In the genomic region with DNA sequence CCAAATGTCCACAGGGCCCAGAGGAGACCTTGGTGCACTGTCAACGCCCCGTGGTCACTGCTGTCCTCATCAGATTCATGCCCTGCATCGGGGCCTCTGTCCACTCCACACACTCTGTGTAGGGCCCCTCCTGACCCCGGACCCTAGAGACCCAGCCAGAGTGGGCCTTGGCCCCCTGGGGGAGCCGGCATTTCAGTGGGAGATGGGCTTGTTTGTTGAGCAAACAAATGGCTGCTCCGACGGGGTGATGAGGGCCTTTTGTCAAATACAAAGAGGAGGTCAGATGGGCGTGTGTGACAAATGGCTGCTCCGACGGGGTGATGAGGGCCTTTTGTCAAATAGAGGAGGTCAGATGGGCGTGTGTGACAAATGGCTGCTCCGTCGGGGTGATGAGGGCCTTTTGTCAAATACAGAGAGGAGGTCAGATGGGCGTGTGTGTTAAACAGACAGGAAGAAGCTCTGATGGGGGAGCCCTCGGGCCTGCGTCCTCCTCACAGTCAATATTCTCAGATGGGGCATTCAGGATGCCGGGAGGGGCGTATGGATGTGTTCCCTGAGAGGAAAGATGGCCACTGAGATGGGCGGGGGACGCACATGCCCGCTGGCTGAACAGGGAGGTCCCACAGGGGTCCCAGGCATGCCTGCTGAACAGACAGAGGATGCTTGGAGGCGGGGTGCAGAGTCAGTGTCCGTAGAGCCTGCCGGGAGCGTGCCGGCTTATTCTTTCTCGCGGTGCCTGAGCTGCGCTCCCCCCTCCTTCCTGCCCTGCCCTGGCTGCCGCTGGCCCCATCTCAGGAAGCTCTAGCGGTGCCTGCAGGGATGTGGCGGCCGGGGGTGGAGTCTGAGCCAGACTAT, we compare ENCODE assay signal across 1 cellular context.
TF ChIP-seq lines count a peak whose summit lies in the region.

No MANE protein-coding gene starts in this region.

TF ChIP-seq in K562, 482 proteins besides CTCF, POLR2A, EP300 and RAD21 (continued from another document):
- TF ChIP-seq, protein P1, sequence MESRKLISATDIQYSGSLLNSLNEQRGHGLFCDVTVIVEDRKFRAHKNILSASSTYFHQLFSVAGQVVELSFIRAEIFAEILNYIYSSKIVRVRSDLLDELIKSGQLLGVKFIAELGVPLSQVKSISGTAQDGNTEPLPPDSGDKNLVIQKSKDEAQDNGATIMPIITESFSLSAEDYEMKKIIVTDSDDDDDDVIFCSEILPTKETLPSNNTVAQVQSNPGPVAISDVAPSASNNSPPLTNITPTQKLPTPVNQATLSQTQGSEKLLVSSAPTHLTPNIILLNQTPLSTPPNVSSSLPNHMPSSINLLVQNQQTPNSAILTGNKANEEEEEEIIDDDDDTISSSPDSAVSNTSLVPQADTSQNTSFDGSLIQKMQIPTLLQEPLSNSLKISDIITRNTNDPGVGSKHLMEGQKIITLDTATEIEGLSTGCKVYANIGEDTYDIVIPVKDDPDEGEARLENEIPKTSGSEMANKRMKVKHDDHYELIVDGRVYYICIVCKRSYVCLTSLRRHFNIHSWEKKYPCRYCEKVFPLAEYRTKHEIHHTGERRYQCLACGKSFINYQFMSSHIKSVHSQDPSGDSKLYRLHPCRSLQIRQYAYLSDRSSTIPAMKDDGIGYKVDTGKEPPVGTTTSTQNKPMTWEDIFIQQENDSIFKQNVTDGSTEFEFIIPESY (CRISPR knock-in tag; IDR thresholded peaks at IDR 0.05) = peak; percentile 88
